15 cellular contexts compared by ENCODE assay signal in the genomic region with DNA sequence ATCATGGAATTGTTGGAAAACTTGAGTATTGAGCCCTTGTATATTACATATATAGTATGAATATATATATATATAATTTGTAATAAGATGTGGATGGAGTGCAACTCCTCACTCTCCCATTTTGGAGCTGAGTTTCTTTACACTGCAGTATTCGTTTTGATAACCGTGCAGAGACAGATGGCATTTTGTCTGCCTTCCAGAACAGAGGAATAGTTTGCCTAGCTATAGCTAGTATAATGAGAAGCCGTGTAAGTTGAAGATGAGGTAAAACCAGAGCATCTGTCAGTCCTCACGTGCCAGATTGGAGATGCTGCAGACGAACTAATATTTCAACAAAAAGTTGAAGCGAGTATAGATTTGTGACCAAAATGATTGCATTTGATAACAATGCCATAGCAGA.
DNase-seq lines count a peak whose midpoint lies in the region; ATAC-seq lines count a peak whose summit lies in the region.
"Had no signal": no experiment of that assay in that cellular context is flagged by ENCODE, and none has a peak within 500 bp of the region (broad histone marks: within the 10 kb centered on the region; RNA-seq: fewer than 3 reads in every experiment).

No MANE protein-coding gene starts in this region.

- DNase-seq in DMS 273 treated with DMSO at 0.1 percent for 48 hours (lab: John Stamatoyannopoulos, UW) (peak; percentile 23), NCI-H1694 treated with DMSO at 0.1 percent for 48 hours (lab: John Stamatoyannopoulos, UW) (peak; percentile 97), NCI-H524 (lab: John Stamatoyannopoulos, UW) (peak; percentile 65 to 85), cerebellum (ENCODE audit: low spot score) (peak; percentile 3), iPS-NIHi7 (ENCODE audit: extremely low spot score) (no peak)
- DNase-seq: AML-193; CD4-positive, alpha-beta memory T cell; GDM1; GOT3; H7; HFFc6; KG1 had no signal

- ATAC-seq in HG02623 (IDR thresholded peaks at IDR 0.05; ENCODE audit: unreplicated experiment), result no peak
- ATAC-seq in GM21515 (IDR thresholded peaks at IDR 0.05; ENCODE audit: unreplicated experiment), result no peak
- ATAC-seq: HCT116 had no signal
